Comparison of ENCODE assay signal across 6 cellular contexts in genomic region chr17:77622084-77622483, GRCh38.
DNase-seq lines count a peak whose midpoint lies in the region; ATAC-seq, FAIRE-seq and TF ChIP-seq lines count a peak whose summit lies in the region.
"Not testable (repeated sequence)": the region's sequence is repeated elsewhere in the genome, so short reads cannot be mapped to it uniquely, and the experiment has no call there.

No MANE protein-coding gene starts in this region.

- not testable (repeated sequence) for H3K36me3 Mint-ChIP-seq in activated naive CD4-positive, alpha-beta T cell treated with anti-CD3 and anti-CD28 coated beads, Interleukin-2, amount 10 ng/mL, durations not matched to agents 7 days and 5 days; chondrocyte (ENCODE audit: low read depth)

- H3K4me1 Mint-ChIP-seq in activated naive CD4-positive, alpha-beta T cell treated with anti-CD3 and anti-CD28 coated beads, Interleukin-2, amount 10 ng/mL, durations not matched to agents 7 days and 5 days: peaks cover 12% of the 10 kb centered on the region
- peaks cover 42% of the 10 kb centered on the region for H3K4me1 Mint-ChIP-seq in chondrocyte (ENCODE audit: low read depth)

- not testable (repeated sequence) for TF ChIP-seq RAD21 in A549 (conservative IDR thresholded peaks at IDR 0.05 in 1 of 2, IDR thresholded peaks at IDR 0.05 in 1 of 2); HepG2 (CRISPR knock-in tag; IDR thresholded peaks at IDR 0.05)

- DNase-seq in A549 (ENCODE audit: low read depth in 1 of 2, low spot score in 1 of 2); RWPE2 (ENCODE audit: low spot score); HepG2 (ENCODE audit: low spot score): not testable (repeated sequence)
- DNase-seq in activated naive CD4-positive, alpha-beta T cell treated with anti-CD3 and anti-CD28 coated beads, Interleukin-2, amount 10 ng/mL, durations not matched to agents 7 days and 5 days: peak; percentile 17
- DNase-seq in chondrocyte (ENCODE audit: low spot score) (peak; percentile 8), spleen (peak; percentile 10)

- in situ Hi-C loops in HepG2 (cut with HindIII; ENCODE audit: extremely low pct_ligation_motif_present, low pct_unique_long_range_greater_than_20kb): not testable (repeated sequence)

- H3K27ac ChIP-seq in A549 (peak overlapping the region; percentile 52 to 62; a peak in 5 of 6 replicates), RWPE2 (ENCODE audit: poor library complexity, severe bottlenecking) (peak overlapping the region; percentile 94)
- not testable (repeated sequence) for H3K27ac ChIP-seq in HepG2 (ENCODE audit: extremely low read length, insufficient read depth, low read length); spleen

- TF ChIP-seq POLR2A in A549 (IDR thresholded peaks at IDR 0.05; ENCODE audit: low read length); HepG2 (IDR thresholded peaks at IDR 0.05; ENCODE audit: insufficient read depth in 1 of 2, low read depth in 2 of 2, low read length in 2 of 2); spleen (IDR thresholded peaks at IDR 0.05): not testable (repeated sequence)

- H3K9me3 Mint-ChIP-seq in activated naive CD4-positive, alpha-beta T cell treated with anti-CD3 and anti-CD28 coated beads, Interleukin-2, amount 10 ng/mL, durations not matched to agents 7 days and 5 days: peaks cover 13% of the 10 kb centered on the region
- peaks cover 14% of the 10 kb centered on the region for H3K9me3 Mint-ChIP-seq in chondrocyte (ENCODE audit: low read depth)

- not testable (repeated sequence) for H3K79me2 ChIP-seq in HepG2 (ENCODE audit: insufficient read depth, low read length)

- POLR2A ChIA-PET in A549 (lab: Yijun Ruan, JAX); HepG2 (lab: Yijun Ruan, JAX): not testable (repeated sequence)

- intact Hi-C loops in HepG2 (cut with micrococcal nuclease; ENCODE audit: unreplicated experiment); spleen (cut with DNase I; ENCODE audit: low total_unique reads): not testable (repeated sequence)

- H3K9me3 ChIP-seq in A549: peaks cover 31% of the 10 kb centered on the region
- not testable (repeated sequence) for H3K9me3 ChIP-seq in RWPE2 (ENCODE audit: severe bottlenecking); HepG2 (ENCODE audit: low read length); spleen

- not testable (repeated sequence) for TF ChIP-seq CTCF in A549 (IDR thresholded peaks at IDR 0.05); RWPE2 (IDR thresholded peaks at IDR 0.05; ENCODE audit: poor library complexity, severe bottlenecking); chondrocyte (IDR thresholded peaks at IDR 0.05); HepG2 (CRISPR knock-in tag; IDR thresholded peaks at IDR 0.05); spleen (IDR thresholded peaks at IDR 0.05 in 8 of 11, conservative IDR thresholded peaks at IDR 0.05 in 3 of 11)

- not testable (repeated sequence) for FAIRE-seq in A549 (lab: Jason Lieb, UNC); HepG2 (lab: Jason Lieb, UNC)

- not testable (repeated sequence) for H3K4me3 ChIP-seq in A549; RWPE2 (ENCODE audit: severe bottlenecking); HepG2 (replicated peaks in 1 of 3; ENCODE audit: insufficient read depth in 1 of 3, low read depth in 2 of 3, low read length in 3 of 3); spleen

- H4K20me1 ChIP-seq in HepG2 (ENCODE audit: insufficient read depth, low read length): not testable (repeated sequence)

- not testable (repeated sequence) for H3K27me3 ChIP-seq in RWPE2 (ENCODE audit: insufficient read depth, poor library complexity, severe bottlenecking)
- H3K27me3 ChIP-seq in HepG2 (ENCODE audit: control insufficient read depth in 1 of 2, insufficient read depth in 2 of 2, low read length in 2 of 2): peaks cover 3 to 42% of the 10 kb centered on the region in 2 experiments; a peak in 3 of 5 replicates
- H3K27me3 ChIP-seq in spleen (replicated peaks in 1 of 7): peaks cover 0 to 14% (median 0%) of the 10 kb centered on the region in 7 donors

- TF ChIP-seq EP300 in A549 (IDR thresholded peaks at IDR 0.05); HepG2 (IDR thresholded peaks at IDR 0.05; ENCODE audit: low read depth in 2 of 2, low read length in 2 of 2); HepG2 (CRISPR knock-in tag; IDR thresholded peaks at IDR 0.05; ENCODE audit: borderline replicate concordance): not testable (repeated sequence)

- CTCF ChIA-PET in A549 (lab: Yijun Ruan, JAX); activated naive CD4-positive, alpha-beta T cell treated with anti-CD3 and anti-CD28 coated beads, Interleukin-2, amount 10 ng/mL, durations not matched to agents 7 days and 5 days (lab: Charles Lee); HepG2 (lab: Yijun Ruan, JAX; ENCODE audit: low intra/inter-chr PET ratio, low total read pairs): not testable (repeated sequence)

- BruUV-seq in HepG2 (replicated peaks; lab: Mats Ljungman, UMichigan): not testable (repeated sequence)

- H3K4me3 Mint-ChIP-seq in activated naive CD4-positive, alpha-beta T cell treated with anti-CD3 and anti-CD28 coated beads, Interleukin-2, amount 10 ng/mL, durations not matched to agents 7 days and 5 days; chondrocyte (ENCODE audit: unreplicated experiment): not testable (repeated sequence)

- peak overlapping the region; percentile 58 for H3K4me2 ChIP-seq in A549
- H3K4me2 ChIP-seq in HepG2 (ENCODE audit: low read depth, low read length): not testable (repeated sequence)

- H3K9ac ChIP-seq in HepG2 (ENCODE audit: insufficient read depth, low read depth, low read length): not testable (repeated sequence)

- H3K36me3 ChIP-seq in RWPE2 (ENCODE audit: low read depth); HepG2 (replicated peaks in 1 of 2; ENCODE audit: control insufficient read depth in 1 of 2, insufficient read depth in 2 of 2, low read length in 2 of 2); spleen: not testable (repeated sequence)

- H2AFZ ChIP-seq in HepG2 (ENCODE audit: low read length): not testable (repeated sequence)

- H3K27me3 Mint-ChIP-seq in activated naive CD4-positive, alpha-beta T cell treated with anti-CD3 and anti-CD28 coated beads, Interleukin-2, amount 10 ng/mL, durations not matched to agents 7 days and 5 days: peaks cover 36% of the 10 kb centered on the region
- not testable (repeated sequence) for H3K27me3 Mint-ChIP-seq in chondrocyte (ENCODE audit: low read depth)

- WGBS in A549 (ENCODE audit: missing lambda C conversion rate): 84% methylated on average over 6 of the region's 6 CpGs
- 32% methylated on average over 6 of the region's 6 CpGs for WGBS in HepG2 (ENCODE audit: low lambda C conversion rate)
- WGBS in spleen, 5 donors: 90 to 97% (median 95%) methylated on average over 6 of the region's 6 CpGs

- not testable (repeated sequence) for H3K27ac Mint-ChIP-seq in activated naive CD4-positive, alpha-beta T cell treated with anti-CD3 and anti-CD28 coated beads, Interleukin-2, amount 10 ng/mL, durations not matched to agents 7 days and 5 days
- H3K27ac Mint-ChIP-seq in chondrocyte (ENCODE audit: unreplicated experiment): peak overlapping the region; percentile 8

- ATAC-seq in A549; RWPE2 (ENCODE audit: low read depth); HepG2: not testable (repeated sequence)

- H3K4me1 ChIP-seq in A549: peaks cover 29% of the 10 kb centered on the region
- H3K4me1 ChIP-seq in RWPE2 (ENCODE audit: insufficient read depth, poor library complexity, severe bottlenecking): peaks cover 21% of the 10 kb centered on the region
- not testable (repeated sequence) for H3K4me1 ChIP-seq in HepG2 (ENCODE audit: insufficient read depth, low read length); spleen

TF ChIP-seq in HepG2, 621 proteins besides CTCF, POLR2A, EP300 and RAD21:
- 0 out of 2 replicates have a peak, but pooled peaks have one; percentile 11 for TF ChIP-seq ZNF121 (CRISPR knock-in tag; IDR thresholded peaks at IDR 0.05)
TF ChIP-seq in HepG2: peak in this region for 1; not testable (repeated sequence) for 620.
